Comparison of ENCODE assay signal across 20 cellular contexts in the genomic region with DNA sequence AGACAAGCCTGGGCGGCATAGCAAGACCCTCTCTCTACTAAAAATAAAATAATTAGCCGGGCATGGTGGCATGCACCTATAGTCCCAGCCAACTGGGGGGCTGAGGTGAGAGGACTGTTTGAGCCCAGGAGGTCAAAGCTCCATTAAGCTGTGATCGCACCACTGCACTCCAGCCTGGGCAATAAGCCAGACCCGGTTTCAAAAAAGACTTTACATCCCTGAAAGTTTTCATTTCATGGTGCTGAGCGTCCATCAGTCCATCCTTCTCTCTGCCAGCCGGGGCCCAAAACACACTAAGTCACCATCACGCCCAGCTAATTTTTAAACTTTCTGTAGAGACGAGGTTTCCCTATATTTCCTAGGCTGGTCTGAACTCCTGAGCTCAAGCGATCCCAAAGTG. TPM values are rescaled to one million over a fixed set of nuclear protein-coding genes. Genes with fewer than 3 reads are reported as not detected.
DNase-seq lines count a peak whose midpoint lies in the region; ATAC-seq and TF ChIP-seq lines count a peak whose summit lies in the region.
"Had no signal": no experiment of that assay in that cellular context is flagged by ENCODE, and none has a peak within 500 bp of the region (broad histone marks: within the 10 kb centered on the region; RNA-seq: fewer than 3 reads in every experiment).

No MANE protein-coding gene starts in this region.

- H3K4me3 ChIP-seq in body of pancreas (no peak overlapping the region), skeletal muscle tissue (ENCODE audit: low read length in 3 of 3) (no peak overlapping the region), BE2C (ENCODE audit: low read depth, low read length) (no peak overlapping the region)
- H3K4me3 ChIP-seq: PC-9, SJSA1 had no signal

- H3K4me1 ChIP-seq in body of pancreas (peaks cover 31% of the 10 kb centered on the region), skeletal muscle tissue (ENCODE audit: control insufficient read depth in 3 of 3, insufficient read depth in 3 of 3, low read length in 3 of 3) (peaks cover 6 to 18% (median 11%) of the 10 kb centered on the region in 3 donors), BE2C (no peaks in the 10 kb centered on the region; the same call in 1 of the 2 replicates)
- H3K4me1 ChIP-seq: SJSA1 had no signal

- peak overlapping the region in 1 of 3 donors; percentile 60 for H3K9ac ChIP-seq in skeletal muscle tissue (ENCODE audit: low read depth in 1 of 3, low read length in 3 of 3)

- H3K36me3 ChIP-seq in body of pancreas (replicated peaks in 1 of 2; ENCODE audit: insufficient read depth in 1 of 2, low read depth in 2 of 2): no peaks in the 10 kb centered on the region
- peaks cover 0 to 5% (median 4%) of the 10 kb centered on the region in 3 donors for H3K36me3 ChIP-seq in skeletal muscle tissue (ENCODE audit: control insufficient read depth in 3 of 3, insufficient read depth in 3 of 3, low read length in 3 of 3)
- H3K36me3 ChIP-seq in BE2C: no peaks in the 10 kb centered on the region
- H3K36me3 ChIP-seq: SJSA1 had no signal

- no peaks in the 10 kb centered on the region for H3K9me3 ChIP-seq in body of pancreas
- H3K9me3 ChIP-seq in skeletal muscle tissue (ENCODE audit: control insufficient read depth in 3 of 3, low read length in 3 of 3): no peaks in the 10 kb centered on the region
- no peaks in the 10 kb centered on the region for H3K9me3 ChIP-seq in BE2C
- H3K9me3 ChIP-seq: SJSA1 had no signal

- H3K27ac ChIP-seq in body of pancreas (peak overlapping the region in 3 of 4 donors; percentile 69 to 79 (median 73)), skeletal muscle tissue (ENCODE audit: low read depth, low read length) (peak overlapping the region; percentile 73)
- H3K27ac ChIP-seq: HL-60, PC-9, SJSA1, WERI-Rb-1 had no signal

- no peak for DNase-seq in body of pancreas
- DNase-seq in kidney glomerular epithelial cell (lab: John Stamatoyannopoulos, UW): peak; percentile 1
- DNase-seq in activated CD4-positive, alpha-beta T cell treated with anti-CD3 and anti-CD28 coated beads for 1 hour: no peak
- DNase-seq in BE2C: no peak
- no peak for DNase-seq in sciatic nerve (ENCODE audit: low spot score)
- DNase-seq: activated CD4-positive, alpha-beta memory T cell treated with anti-CD3 and anti-CD28 coated beads, Interleukin-2, amount 10 ng/mL, durations not matched to agents 7 days and 5 days; activated naive CD4-positive, alpha-beta T cell; activated T-cell treated with anti-CD3 and anti-CD28 coated beads, Interleukin-2, amount 50 U/mL, for 1 hour; amniotic stem cell; effector CD8-positive, alpha-beta T cell; MM.1S; naive thymus-derived CD8-positive, alpha-beta T cell; NCI-H146; stimulated activated CD4-positive, alpha-beta T cell treated with anti-CD3 and anti-CD28 coated beads, Interleukin-2, amount 100 ng/mL, for 48 hours; T-helper 17 cell; WERI-Rb-1 had no signal

- intact Hi-C loops in body of pancreas (cut with DNase I) (no loop called here), sciatic nerve (cut with DNase I) (no loop called here)

- no peak for TF ChIP-seq POLR2A in body of pancreas (IDR thresholded peaks at IDR 0.05)

- 85 to 92% methylated on average over 6 to 9 of the region's 9 CpGs for WGBS in body of pancreas, 2 donors

- ATAC-seq in body of pancreas (no peak), sciatic nerve (no peak)
- ATAC-seq: naive thymus-derived CD8-positive, alpha-beta T cell; T-helper 17 cell had no signal

- H3K27me3 ChIP-seq in body of pancreas: no peaks in the 10 kb centered on the region
- no peaks in the 10 kb centered on the region for H3K27me3 ChIP-seq in skeletal muscle tissue (ENCODE audit: control insufficient read depth in 3 of 3, insufficient read depth in 3 of 3, low read length in 3 of 3)
- no peaks in the 10 kb centered on the region for H3K27me3 ChIP-seq in BE2C
- H3K27me3 ChIP-seq: SJSA1 had no signal

- TF ChIP-seq CTCF in body of pancreas (IDR thresholded peaks at IDR 0.05): no peak
- no peak for TF ChIP-seq CTCF in BE2C (IDR thresholded peaks at IDR 0.05; ENCODE audit: low read depth, low read length)

RNA-seq across cellular contexts. Expression of a gene that starts 10.6 kb away (rescaled TPM):
- total RNA-seq in body of pancreas: 10 to 100 TPM; 18.2 to 39.9 TPM
- 12.0 TPM for total RNA-seq in skeletal muscle tissue
- 6.6 TPM for polyA plus RNA-seq in BE2C (2012; ENCODE audit: insufficient read depth, insufficient read length, low read depth)
- 30.3 TPM for total RNA-seq in sciatic nerve

RNA-seq across cellular contexts. Expression of a gene that starts 28.6 kb away (rescaled TPM):
- total RNA-seq in body of pancreas (1 to 10 TPM; 7.6 to 8.0 TPM), skeletal muscle tissue (14.1 TPM), sciatic nerve (32.3 TPM)
- 75.2 TPM for polyA plus RNA-seq in BE2C (2012; ENCODE audit: insufficient read depth, insufficient read length, low read depth)

RNA-seq across cellular contexts. Expression of a gene that starts 39.6 kb away (rescaled TPM):
- 10 to 100 TPM; 45.5 to 49.3 TPM for total RNA-seq in body of pancreas
- total RNA-seq in skeletal muscle tissue: 40.7 TPM
- polyA plus RNA-seq in BE2C (2012; ENCODE audit: insufficient read depth, insufficient read length, low read depth): 200 TPM
- 67.1 TPM for total RNA-seq in sciatic nerve

RNA-seq across cellular contexts. Expression of a gene that starts 47.5 kb away (rescaled TPM):
- total RNA-seq in body of pancreas (10 to 100 TPM; 15.2 to 29.1 TPM), skeletal muscle tissue (4.7 TPM), sciatic nerve (57.2 TPM)
- 26.2 TPM for polyA plus RNA-seq in BE2C (2012; ENCODE audit: insufficient read depth, insufficient read length, low read depth)
